Comparison of ENCODE assay signal across 8 cellular contexts in the genomic region with DNA sequence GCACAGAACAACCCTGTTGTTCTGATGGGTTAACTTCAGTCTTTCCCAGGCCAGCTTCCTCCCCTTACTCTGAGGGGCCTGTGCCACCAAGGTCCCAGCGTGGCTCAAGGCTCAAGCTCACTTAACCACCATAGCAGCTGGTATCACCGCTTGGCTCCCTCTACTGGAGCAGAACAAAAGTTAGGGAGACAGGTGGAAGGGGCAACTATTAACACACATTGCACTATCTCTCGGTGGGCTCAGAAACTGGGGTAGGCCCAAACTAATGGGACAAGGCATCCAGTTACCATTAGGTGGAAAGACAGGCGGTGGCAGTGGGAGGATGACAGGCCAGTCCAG.
DNase-seq lines count a peak whose midpoint lies in the region; TF ChIP-seq lines count a peak whose summit lies in the region.

No MANE protein-coding gene starts in this region.

- CTCF ChIA-PET in HEK293T (lab: Yijun Ruan, JAX) = interaction anchor here (0.7 to 3.8 kb wide), 10 partner anchors 9 to 150 kb away, joined by 3 to 21 read pairs (median 4); a partner anchor contains a TSS

- H3K27ac ChIP-seq in sigmoid colon = peak overlapping the region; percentile 86 to 91 (median 88)

- TF ChIP-seq CTCF in foreskin fibroblast (IDR thresholded peaks at IDR 0.05; ENCODE audit: low read depth, low read length) = peak; percentile 44
- peak in 1 of 4 experiments; percentile 23 for TF ChIP-seq CTCF in sigmoid colon (IDR thresholded peaks at IDR 0.05)

- DNase-seq in NCI-H2227 (lab: John Stamatoyannopoulos, UW; ENCODE audit: unreplicated experiment) (peak; percentile 17), NCI-H2227 treated with DMSO at 0.1 percent for 48 hours (lab: John Stamatoyannopoulos, UW) (no peak), HEK293T (ENCODE audit: extremely low spot score) (peak; percentile 62), SK-N-DZ (ENCODE audit: low spot score) (peak; percentile 73), foreskin fibroblast (peak; percentile 12 to 52), sigmoid colon (no peak), T1000 (lab: John Stamatoyannopoulos, UW) (no peak)
- no peak for DNase-seq in effector CD8-positive, alpha-beta T cell (lab: John Stamatoyannopoulos, UW)

- POLR2A ChIA-PET in HEK293T (lab: Yijun Ruan, JAX) = no interaction called here

- H3K4me3 ChIP-seq in foreskin fibroblast (ENCODE audit: low read depth in 1 of 2, low read length in 2 of 2) (no peak overlapping the region), sigmoid colon (no peak overlapping the region)

- intact Hi-C loops in sigmoid colon (cut with DNase I) = loop anchor here (2.0 to 5.0 kb wide), 4 partner anchors 42 to 148 kb away; a partner anchor contains a TSS

- H3K4me1 ChIP-seq in sigmoid colon = peaks cover 0 to 96% (median 73%) of the 10 kb centered on the region in 4 donors

- H3K27me3 ChIP-seq in sigmoid colon = no peaks in the 10 kb centered on the region

- no peak for TF ChIP-seq POLR2A in sigmoid colon (IDR thresholded peaks at IDR 0.05)

- H3K36me3 ChIP-seq in sigmoid colon = no peaks in the 10 kb centered on the region

- WGBS in sigmoid colon, 2 donors = 42 to 54% methylated on average over 4 of the region's 4 CpGs

- no peaks in the 10 kb centered on the region for H3K9me3 ChIP-seq in sigmoid colon

- TF ChIP-seq EP300 in sigmoid colon (IDR thresholded peaks at IDR 0.05) = no peak

TF ChIP-seq in HEK293T, 16 proteins besides CTCF, POLR2A, EP300 and RAD21:
- TF ChIP-seq LEF1 (IDR thresholded peaks at IDR 0.05; ENCODE audit: borderline replicate concordance) (no peak), ARNT (IDR thresholded peaks at IDR 0.05) (no peak)

Comparison
In these comparisons a context has a peak if more than half of its experiments do, and no peak if none do; other contexts are left out.
1. DNase-seq: peak in NCI-H2227 (single experiment), HEK293T (single experiment), SK-N-DZ (single experiment) and foreskin fibroblast (2 of 2); none in NCI-H2227 treated with DMSO at 0.1 percent for 48 hours (single experiment), sigmoid colon (single experiment), effector CD8-positive, alpha-beta T cell (single experiment) and T1000 (single experiment).